In the genomic region with DNA sequence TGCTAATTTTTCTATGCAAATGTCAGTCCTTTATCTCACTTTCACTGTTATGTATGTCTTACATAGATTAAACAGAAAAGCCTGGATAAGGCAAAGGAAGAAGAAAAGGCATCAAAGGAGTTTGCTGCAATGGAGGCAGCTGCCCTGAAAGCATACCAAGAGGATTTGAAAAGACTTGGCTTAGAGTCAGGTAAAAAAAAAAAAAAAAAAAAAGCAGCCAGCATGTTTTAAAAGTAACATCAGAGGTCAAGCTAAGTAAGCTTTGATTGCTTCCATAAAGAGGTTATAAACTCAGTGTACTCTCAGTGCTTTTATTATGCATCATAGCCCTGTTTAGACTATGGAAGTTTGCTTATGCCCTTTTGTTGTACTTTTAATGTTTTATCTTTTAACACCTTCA, we compare ENCODE assay signal across 15 cellular contexts. TPM values are rescaled to one million over a fixed set of nuclear protein-coding genes. Genes with fewer than 3 reads are reported as not detected.
DNase-seq lines count a peak whose midpoint lies in the region; ATAC-seq and TF ChIP-seq lines count a peak whose summit lies in the region.
"Had no signal": no experiment of that assay in that cellular context is flagged by ENCODE, and none has a peak within 500 bp of the region (broad histone marks: within the 10 kb centered on the region; RNA-seq: fewer than 3 reads in every experiment).

No MANE protein-coding gene starts in this region.

- H3K9ac ChIP-seq in colonic mucosa (ENCODE audit: low read depth in 2 of 2, low read length in 2 of 2), result no peak overlapping the region

- peaks cover 8% of the 10 kb centered on the region for H3K36me3 ChIP-seq in colonic mucosa
- H3K36me3 ChIP-seq in muscle layer of duodenum (ENCODE audit: control insufficient read depth in 1 of 2, insufficient read depth in 2 of 2, low read length in 2 of 2), result peaks cover 30 to 64% of the 10 kb centered on the region in 2 donors

- no peak overlapping the region for H3K4me3 ChIP-seq in AG04449 (ENCODE audit: low read depth, low read length)
- no peak overlapping the region for H3K4me3 ChIP-seq in HFF-Myc (replicated peaks; ENCODE audit: low read depth, low read length)
- no peak overlapping the region for H3K4me3 ChIP-seq in colonic mucosa
- no peak overlapping the region for H3K4me3 ChIP-seq in muscle layer of duodenum (ENCODE audit: low read depth in 1 of 2, low read length in 2 of 2)
- H3K4me3 ChIP-seq: cardiac muscle cell, spleen had no signal

- H3K27me3 Mint-ChIP-seq in activated T-helper 2 cell treated with anti-CD3 and anti-CD28 coated beads, Interferon-gamma antibody, Interleukin-2, Interleukin-4, amounts not matched to agents 10 μg/mL and 5 μg/mL and 100 μg/mL, durations not matched to agents 14 hours and 24 hours and 36 hours (ENCODE audit: low read depth), result no peaks in the 10 kb centered on the region
- H3K27me3 Mint-ChIP-seq in stimulated activated naive CD8-positive, alpha-beta T cell treated with anti-CD3 and anti-CD28 coated beads, Interleukin-15, amount 100 ng/mL, for 72 hours, result no peaks in the 10 kb centered on the region

- POLR2A ChIA-PET in AG04449 (lab: Yijun Ruan, JAX), result no interaction called here

- no peak for TF ChIP-seq CTCF in AG04449 (IDR thresholded peaks at IDR 0.05; ENCODE audit: insufficient read depth, low read length, missing control alignments)
- no peak for TF ChIP-seq CTCF in HFF-Myc (IDR thresholded peaks at IDR 0.05; ENCODE audit: low read depth, low read length, missing control alignments)
- no peak for TF ChIP-seq CTCF in colonic mucosa (IDR thresholded peaks at IDR 0.05)

- H3K27me3 ChIP-seq in colonic mucosa, result no peaks in the 10 kb centered on the region
- no peaks in the 10 kb centered on the region for H3K27me3 ChIP-seq in muscle layer of duodenum (ENCODE audit: low read depth, low read length)
- H3K27me3 ChIP-seq: cardiac muscle cell, spleen had no signal

- H3K36me3 Mint-ChIP-seq in activated T-helper 2 cell treated with anti-CD3 and anti-CD28 coated beads, Interferon-gamma antibody, Interleukin-2, Interleukin-4, amounts not matched to agents 10 μg/mL and 5 μg/mL and 100 μg/mL, durations not matched to agents 14 hours and 24 hours and 36 hours (ENCODE audit: low read depth), result peaks cover 53% of the 10 kb centered on the region

- H3K9me3 ChIP-seq in colonic mucosa (no peaks in the 10 kb centered on the region), muscle layer of duodenum (ENCODE audit: control insufficient read depth in 1 of 2, low read length in 2 of 2) (no peaks in the 10 kb centered on the region)
- H3K9me3 ChIP-seq: spleen had no signal

- DNase-seq in AG04449 (ENCODE audit: low read depth, low spot score) (peak; percentile 65), HFF-Myc (ENCODE audit: extremely low read depth, low read depth) (peak; percentile 44), colonic mucosa (no peak), NCI-H2196 (lab: John Stamatoyannopoulos, UW; ENCODE audit: unreplicated experiment) (no peak)
- no peak for DNase-seq in activated T-helper 2 cell treated with anti-CD3 and anti-CD28 coated beads, Interferon-gamma antibody, Interleukin-2, Interleukin-4, amounts not matched to agents 10 μg/mL and 5 μg/mL and 100 μg/mL, durations not matched to agents 14 hours and 24 hours and 36 hours (ENCODE audit: low spot score)
- no peak for DNase-seq in stimulated activated naive CD8-positive, alpha-beta T cell treated with anti-CD3 and anti-CD28 coated beads, Interleukin-15, amount 100 ng/mL, for 72 hours
- DNase-seq: activated CD8-positive, alpha-beta memory T cell treated with anti-CD3 and anti-CD28 coated beads, Interleukin-2, amount 50 U/mL, for 4 hours; CD4-positive, CD25-positive, alpha-beta regulatory T cell; hippocampal formation; NCI-H2029; spleen; stimulated activated CD8-positive, alpha-beta memory T cell treated with anti-CD3 and anti-CD28 coated beads, Interleukin-4, amount 100 ng/mL, for 48 hours had no signal

- no peak overlapping the region for H3K4me3 Mint-ChIP-seq in activated T-helper 2 cell treated with anti-CD3 and anti-CD28 coated beads, Interferon-gamma antibody, Interleukin-2, Interleukin-4, amounts not matched to agents 10 μg/mL and 5 μg/mL and 100 μg/mL, durations not matched to agents 14 hours and 24 hours and 36 hours (ENCODE audit: low read depth)
- H3K4me3 Mint-ChIP-seq in stimulated activated naive CD8-positive, alpha-beta T cell treated with anti-CD3 and anti-CD28 coated beads, Interleukin-15, amount 100 ng/mL, for 72 hours, result no peak overlapping the region

- H3K4me1 ChIP-seq in colonic mucosa, result peaks cover 14% of the 10 kb centered on the region
- peaks cover 25 to 34% of the 10 kb centered on the region in 2 donors for H3K4me1 ChIP-seq in muscle layer of duodenum (ENCODE audit: control insufficient read depth in 1 of 2, insufficient read depth in 2 of 2, low read length in 2 of 2)

- peak overlapping the region; percentile 42 for H3K27ac ChIP-seq in colonic mucosa
- peak overlapping the region; percentile 73 for H3K27ac ChIP-seq in muscle layer of duodenum (ENCODE audit: low read length)
- H3K27ac ChIP-seq: cardiac muscle cell, spleen had no signal

- no peak overlapping the region for H3K27ac Mint-ChIP-seq in activated T-helper 2 cell treated with anti-CD3 and anti-CD28 coated beads, Interferon-gamma antibody, Interleukin-2, Interleukin-4, amounts not matched to agents 10 μg/mL and 5 μg/mL and 100 μg/mL, durations not matched to agents 14 hours and 24 hours and 36 hours
- H3K27ac Mint-ChIP-seq in stimulated activated naive CD8-positive, alpha-beta T cell treated with anti-CD3 and anti-CD28 coated beads, Interleukin-15, amount 100 ng/mL, for 72 hours, result no peak overlapping the region
- H3K27ac Mint-ChIP-seq: CD4-positive, CD25-positive, alpha-beta regulatory T cell had no signal

- H3K4me1 Mint-ChIP-seq in activated T-helper 2 cell treated with anti-CD3 and anti-CD28 coated beads, Interferon-gamma antibody, Interleukin-2, Interleukin-4, amounts not matched to agents 10 μg/mL and 5 μg/mL and 100 μg/mL, durations not matched to agents 14 hours and 24 hours and 36 hours (ENCODE audit: low read depth), result peaks cover 23% of the 10 kb centered on the region
- peaks cover 42% of the 10 kb centered on the region for H3K4me1 Mint-ChIP-seq in stimulated activated naive CD8-positive, alpha-beta T cell treated with anti-CD3 and anti-CD28 coated beads, Interleukin-15, amount 100 ng/mL, for 72 hours

- intact Hi-C loops in colonic mucosa (cut with DNase I), result no loop called here
- intact Hi-C loops in activated T-helper 2 cell treated with anti-CD3 and anti-CD28 coated beads, Interferon-gamma antibody, Interleukin-2, Interleukin-4, amounts not matched to agents 10 μg/mL and 5 μg/mL and 100 μg/mL, durations not matched to agents 14 hours and 24 hours and 36 hours (cut with micrococcal nuclease), result no loop called here

- no peaks in the 10 kb centered on the region for H3K9me3 Mint-ChIP-seq in activated T-helper 2 cell treated with anti-CD3 and anti-CD28 coated beads, Interferon-gamma antibody, Interleukin-2, Interleukin-4, amounts not matched to agents 10 μg/mL and 5 μg/mL and 100 μg/mL, durations not matched to agents 14 hours and 24 hours and 36 hours
- no peaks in the 10 kb centered on the region for H3K9me3 Mint-ChIP-seq in stimulated activated naive CD8-positive, alpha-beta T cell treated with anti-CD3 and anti-CD28 coated beads, Interleukin-15, amount 100 ng/mL, for 72 hours

- ATAC-seq in GM21423 (IDR thresholded peaks at IDR 0.05; ENCODE audit: unreplicated experiment), result no peak
- no peak for ATAC-seq in stimulated activated naive CD8-positive, alpha-beta T cell treated with anti-CD3 and anti-CD28 coated beads, Interleukin-15, amount 100 ng/mL, for 72 hours

- CTCF ChIA-PET in AG04449 (lab: Yijun Ruan, JAX), result interaction anchor here (1.2 kb wide), 1 partner anchor 11 kb away, joined by 3 read pairs; no protein-coding TSS in a partner anchor

RNA-seq across cellular contexts. Expression of a gene that starts 3.8 kb away (rescaled TPM):
- 1 to 10 TPM; 5.8 to 7.5 TPM for total RNA-seq in colonic mucosa
- total RNA-seq in activated T-helper 2 cell treated with anti-CD3 and anti-CD28 coated beads, Interferon-gamma antibody, Interleukin-2, Interleukin-4, amounts not matched to agents 10 μg/mL and 5 μg/mL and 100 μg/mL, durations not matched to agents 14 hours and 24 hours and 36 hours, result 13.3 and 13.8 TPM in 2 replicates

RNA-seq across cellular contexts. Expression of a gene that starts 46.0 kb away (rescaled TPM):
- total RNA-seq in colonic mucosa, result 100 to 1,000 TPM in 1 of 2 donors, 10 to 100 TPM in 1; 72.2 to 120 TPM
- 65.3 and 68.1 TPM in 2 replicates for total RNA-seq in activated T-helper 2 cell treated with anti-CD3 and anti-CD28 coated beads, Interferon-gamma antibody, Interleukin-2, Interleukin-4, amounts not matched to agents 10 μg/mL and 5 μg/mL and 100 μg/mL, durations not matched to agents 14 hours and 24 hours and 36 hours

Comparison
In these comparisons a context has a peak if more than half of its experiments do, and no peak if none do; other contexts are left out.
1. DNase-seq: peak in AG04449 (single experiment) and HFF-Myc (single experiment); none in colonic mucosa (single experiment), activated T-helper 2 cell treated with anti-CD3 and anti-CD28 coated beads, Interferon-gamma antibody, Interleukin-2, Interleukin-4, amounts not matched to agents 10 μg/mL and 5 μg/mL and 100 μg/mL, durations not matched to agents 14 hours and 24 hours and 36 hours (single experiment), NCI-H2196 (single experiment) and stimulated activated naive CD8-positive, alpha-beta T cell treated with anti-CD3 and anti-CD28 coated beads, Interleukin-15, amount 100 ng/mL, for 72 hours (0 of 2).